Comparison of ENCODE assay signal across 20 cellular contexts in the genomic region with DNA sequence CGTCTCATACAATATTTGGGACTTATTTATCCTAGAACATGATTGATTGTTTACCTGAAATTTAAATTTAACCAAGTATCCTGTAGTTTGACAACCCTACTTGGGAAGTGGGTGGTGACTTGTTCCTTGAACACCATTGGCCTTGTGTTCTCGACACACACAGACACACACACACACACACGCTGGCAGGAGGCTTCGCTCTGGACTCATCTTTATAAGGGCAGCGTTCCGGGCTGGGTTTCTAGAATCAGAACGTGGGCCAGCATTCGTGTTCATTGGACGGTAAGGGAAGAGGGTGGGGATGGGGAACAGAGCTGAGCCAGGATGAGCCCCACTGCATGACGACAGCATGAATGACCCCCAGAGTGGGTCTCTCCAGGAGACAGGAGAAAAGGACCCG. TPM values are rescaled to one million over a fixed set of nuclear protein-coding genes. Genes with fewer than 3 reads are reported as not detected.
"Had no signal": no experiment of that assay in that cellular context is flagged by ENCODE, and none has a peak within 500 bp of the region (broad histone marks: within the 10 kb centered on the region; RNA-seq: fewer than 3 reads in every experiment).

No MANE protein-coding gene starts in this region.

- ATAC-seq: HepG2 had no signal

- DNase-seq: IMR-90, Karpas-422, KG1, MG63, NCI-H1092 treated with DMSO at 0.1 percent for 48 hours, NCI-H1436, NCI-H187, NCI-H2029, NCI-H2081 treated with DMSO at 0.1 percent for 48 hours, NCI-H2171, NCI-H226, NCI-H446, NCI-H510A, NCI-H524 treated with DMSO at 0.1 percent for 48 hours, NCI-H774, Right ventricle myocardium superior, SIG-M5 had no signal

RNA-seq across cellular contexts. Expression of a gene that starts 16.2 kb away (rescaled TPM):
- total RNA-seq: HepG2, HT1080, IMR-90, Right ventricle myocardium superior, SJSA1 had no signal

RNA-seq across cellular contexts. Expression of a gene that starts 30.5 kb away (rescaled TPM):
- total RNA-seq: HepG2, HT1080, IMR-90 had no signal
